In genomic region chr21:37365657-37366487, GRCh38 we compare ENCODE assay signal across 8 cellular contexts. TPM values are rescaled to one million over a fixed set of nuclear protein-coding genes. Genes with fewer than 3 reads are reported as not detected.
DNase-seq lines count a peak whose midpoint lies in the region; ATAC-seq and TF ChIP-seq lines count a peak whose summit lies in the region.

No MANE protein-coding gene starts in this region.

- H3K4me1 ChIP-seq in lung (ENCODE audit: control insufficient read depth in 2 of 2, insufficient read depth in 2 of 2, low read length in 2 of 2): peaks cover 0 to 2% of the 10 kb centered on the region in 2 donors

- H3K4me1 Mint-ChIP-seq in activated CD4-positive, alpha-beta T cell treated with anti-CD3 and anti-CD28 coated beads, Interleukin-2, amount 10 ng/mL, durations not matched to agents 7 days and 5 days: peaks cover 42% of the 10 kb centered on the region

- H3K9me3 Mint-ChIP-seq in activated CD4-positive, alpha-beta T cell treated with anti-CD3 and anti-CD28 coated beads, Interleukin-2, amount 10 ng/mL, durations not matched to agents 7 days and 5 days: no peaks in the 10 kb centered on the region

- POLR2A ChIA-PET in activated CD4-positive, alpha-beta T cell treated with anti-CD3 and anti-CD28 coated beads, Interleukin-2, amount 10 ng/mL, durations not matched to agents 7 days and 5 days (lab: Charles Lee): interaction anchor here (0.6 to 2.3 kb wide), 3 partner anchors 98 to 400 kb away, joined by 3 to 8 read pairs (median 4); partner anchors contain the start of gene VPS26C

- CTCF ChIA-PET in activated CD4-positive, alpha-beta T cell treated with anti-CD3 and anti-CD28 coated beads, Interleukin-2, amount 10 ng/mL, durations not matched to agents 7 days and 5 days (lab: Charles Lee): interaction anchor here (0.6 kb wide), 2 partner anchors 366 to 491 kb away, joined by 3 to 4 read pairs; no protein-coding TSS in a partner anchor

- DNase-seq in NCI-H524 (lab: John Stamatoyannopoulos, UW): peak; percentile 16 to 73
- no peak for DNase-seq in NCI-H524 treated with DMSO at 0.1 percent for 48 hours (lab: John Stamatoyannopoulos, UW)
- peak; percentile 57 for DNase-seq in NCI-H1694 treated with DMSO at 0.1 percent for 48 hours (lab: John Stamatoyannopoulos, UW)
- peak; percentile 55 for DNase-seq in activated CD4-positive, alpha-beta T cell treated with anti-CD3 and anti-CD28 coated beads, Interleukin-2, amount 10 ng/mL, durations not matched to agents 7 days and 5 days
- DNase-seq in ecto neural progenitor cell (ENCODE audit: low spot score): peak; percentile 88
- peak; percentile 60 for DNase-seq in lung (ENCODE audit: low spot score)
- peak in 2 of 3 donors; percentile 19 to 47 for DNase-seq in stimulated activated CD4-positive, alpha-beta T cell treated with anti-CD3 and anti-CD28 coated beads, TNF-alpha, amount 100 ng/mL, for 48 hours (ENCODE audit: low read depth in 3 of 3)

- H3K4me3 Mint-ChIP-seq in activated CD4-positive, alpha-beta T cell treated with anti-CD3 and anti-CD28 coated beads, Interleukin-2, amount 10 ng/mL, durations not matched to agents 7 days and 5 days: peak overlapping the region; percentile 99

- no peaks in the 10 kb centered on the region for H3K36me3 ChIP-seq in lung (ENCODE audit: control insufficient read depth in 2 of 2, insufficient read depth in 2 of 2, low read length in 2 of 2)

- peak overlapping the region; percentile 93 to 100 for H3K27ac ChIP-seq in lung (ENCODE audit: low read depth in 1 of 2, low read length in 1 of 2)

- H3K27ac Mint-ChIP-seq in activated CD4-positive, alpha-beta T cell treated with anti-CD3 and anti-CD28 coated beads, Interleukin-2, amount 10 ng/mL, durations not matched to agents 7 days and 5 days: peak overlapping the region; percentile 100

- peak overlapping the region; percentile 75 for H3K4me3 ChIP-seq in lung

- H3K27me3 ChIP-seq in lung (ENCODE audit: control insufficient read depth, insufficient read depth): no peaks in the 10 kb centered on the region

- no peaks in the 10 kb centered on the region for H3K9me3 ChIP-seq in lung (ENCODE audit: control insufficient read depth in 2 of 2, insufficient read depth in 1 of 2, low read length in 1 of 2)

- ATAC-seq in HG02798 (IDR thresholded peaks at IDR 0.05; ENCODE audit: poor library complexity, unreplicated experiment) (peak; percentile 48), lung (ENCODE audit: insufficient read depth, low FRiP score) (peak; percentile 60)

- 0% methylated on average over 39 to 102 of the region's 102 CpGs for WGBS in lung, 2 donors

- TF ChIP-seq CTCF in lung (IDR thresholded peaks at IDR 0.05; ENCODE audit: control extremely low read depth, extremely low read depth): no peak

- H3K27me3 Mint-ChIP-seq in activated CD4-positive, alpha-beta T cell treated with anti-CD3 and anti-CD28 coated beads, Interleukin-2, amount 10 ng/mL, durations not matched to agents 7 days and 5 days: no peaks in the 10 kb centered on the region

- H3K36me3 Mint-ChIP-seq in activated CD4-positive, alpha-beta T cell treated with anti-CD3 and anti-CD28 coated beads, Interleukin-2, amount 10 ng/mL, durations not matched to agents 7 days and 5 days (ENCODE audit: low read depth): peaks cover 16% of the 10 kb centered on the region

RNA-seq across cellular contexts. Expression of gene DYRK1A, which starts 0.7 kb away (rescaled TPM):
- 100 to 1,000 TPM in 1 of 2 experiments, 10 to 100 TPM in 1; 85.6 to 108 TPM for total RNA-seq in activated CD4-positive, alpha-beta T cell treated with anti-CD3 and anti-CD28 coated beads, Interleukin-2, amount 10 ng/mL, durations not matched to agents 7 days and 5 days
- total RNA-seq in lung: 100 to 1,000 TPM in 1 of 2 donors, 10 to 100 TPM in 1; 64.0 to 149 TPM
- polyA plus RNA-seq in lung: 10 to 100 TPM; 22.1 to 22.5 TPM
